1 cellular context compared by ENCODE assay signal in the genomic region with DNA sequence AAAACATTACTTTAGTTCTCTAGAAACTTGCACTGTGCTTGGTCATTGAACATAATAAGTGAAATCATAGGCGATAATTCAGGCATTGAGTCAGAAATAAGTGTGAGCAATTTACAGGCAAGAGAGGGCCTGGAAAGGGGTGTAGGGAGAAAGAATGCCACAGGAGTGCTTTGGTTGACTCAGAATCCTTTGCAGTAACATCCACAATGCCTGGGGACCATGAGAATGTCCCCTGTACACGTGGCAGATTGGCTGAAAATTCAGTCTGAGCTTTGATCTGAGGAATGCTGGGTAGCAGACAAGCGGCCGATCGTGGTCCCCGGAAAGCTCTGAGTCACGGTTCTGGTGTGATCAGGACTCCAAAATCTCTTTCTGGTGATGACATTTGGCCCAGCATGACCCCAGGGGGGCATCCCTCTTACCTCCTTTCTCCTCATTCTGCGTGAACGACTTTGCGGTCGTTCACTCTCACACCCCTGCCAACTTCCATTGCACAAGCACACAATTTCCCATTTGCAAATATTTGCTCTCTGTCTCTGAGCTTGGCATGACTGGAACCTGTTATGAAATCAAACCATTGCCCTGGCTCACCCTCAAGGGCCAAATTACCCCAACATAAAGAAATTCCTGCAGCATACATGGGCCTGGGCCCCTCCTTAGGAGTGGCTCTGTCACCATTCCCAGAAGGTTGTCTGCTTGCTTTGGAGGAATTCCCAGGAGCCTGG.
A peak's percentile ranks its signal among the peaks of the same experiment; 100 is the strongest.
TF ChIP-seq lines count a peak whose summit lies in the region.

No MANE protein-coding gene starts in this region.

TF ChIP-seq in HepG2, 621 proteins besides CTCF, POLR2A, EP300 and RAD21 (continued from another document and continues in another):
- TF ChIP-seq, protein P1, sequence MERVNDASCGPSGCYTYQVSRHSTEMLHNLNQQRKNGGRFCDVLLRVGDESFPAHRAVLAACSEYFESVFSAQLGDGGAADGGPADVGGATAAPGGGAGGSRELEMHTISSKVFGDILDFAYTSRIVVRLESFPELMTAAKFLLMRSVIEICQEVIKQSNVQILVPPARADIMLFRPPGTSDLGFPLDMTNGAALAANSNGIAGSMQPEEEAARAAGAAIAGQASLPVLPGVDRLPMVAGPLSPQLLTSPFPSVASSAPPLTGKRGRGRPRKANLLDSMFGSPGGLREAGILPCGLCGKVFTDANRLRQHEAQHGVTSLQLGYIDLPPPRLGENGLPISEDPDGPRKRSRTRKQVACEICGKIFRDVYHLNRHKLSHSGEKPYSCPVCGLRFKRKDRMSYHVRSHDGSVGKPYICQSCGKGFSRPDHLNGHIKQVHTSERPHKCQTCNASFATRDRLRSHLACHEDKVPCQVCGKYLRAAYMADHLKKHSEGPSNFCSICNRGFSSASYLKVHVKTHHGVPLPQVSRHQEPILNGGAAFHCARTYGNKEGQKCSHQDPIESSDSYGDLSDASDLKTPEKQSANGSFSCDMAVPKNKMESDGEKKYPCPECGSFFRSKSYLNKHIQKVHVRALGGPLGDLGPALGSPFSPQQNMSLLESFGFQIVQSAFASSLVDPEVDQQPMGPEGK (CRISPR knock-in tag; IDR thresholded peaks at IDR 0.05): peak; percentile 85
- no peak for TF ChIP-seq MIER2 (CRISPR knock-in tag; IDR thresholded peaks at IDR 0.05)
- 0 out of 2 replicates have a peak, but pooled peaks have one; percentile 57 for TF ChIP-seq ZSCAN20 (CRISPR knock-in tag; IDR thresholded peaks at IDR 0.05; ENCODE audit: borderline replicate concordance)
- TF ChIP-seq NAIF1 (CRISPR knock-in tag; IDR thresholded peaks at IDR 0.05; ENCODE audit: borderline replicate concordance): no peak
- TF ChIP-seq ZNF737 (CRISPR knock-in tag; IDR thresholded peaks at IDR 0.05; ENCODE audit: borderline replicate concordance): no peak; the same call in 1 of the 2 replicates
- TF ChIP-seq, protein P2, sequence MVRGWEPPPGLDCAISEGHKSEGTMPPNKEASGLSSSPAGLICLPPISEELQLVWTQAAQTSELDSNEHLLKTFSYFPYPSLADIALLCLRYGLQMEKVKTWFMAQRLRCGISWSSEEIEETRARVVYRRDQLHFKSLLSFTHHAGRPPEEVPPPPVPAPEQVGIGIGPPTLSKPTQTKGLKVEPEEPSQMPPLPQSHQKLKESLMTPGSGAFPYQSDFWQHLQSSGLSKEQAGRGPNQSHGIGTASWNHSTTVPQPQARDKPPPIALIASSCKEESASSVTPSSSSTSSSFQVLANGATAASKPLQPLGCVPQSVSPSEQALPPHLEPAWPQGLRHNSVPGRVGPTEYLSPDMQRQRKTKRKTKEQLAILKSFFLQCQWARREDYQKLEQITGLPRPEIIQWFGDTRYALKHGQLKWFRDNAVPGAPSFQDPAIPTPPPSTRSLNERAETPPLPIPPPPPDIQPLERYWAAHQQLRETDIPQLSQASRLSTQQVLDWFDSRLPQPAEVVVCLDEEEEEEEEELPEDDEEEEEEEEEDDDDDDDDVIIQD (CRISPR knock-in tag; IDR thresholded peaks at IDR 0.05; ENCODE audit: low read depth): peak; percentile 39; the same call in 1 of the 2 replicates
- no peak for TF ChIP-seq ZNF33A (CRISPR knock-in tag; IDR thresholded peaks at IDR 0.05; ENCODE audit: borderline replicate concordance)
- no peak for TF ChIP-seq ZNF569 (CRISPR knock-in tag; IDR thresholded peaks at IDR 0.05; ENCODE audit: borderline replicate concordance)
- peak; percentile 84; the same call in 1 of the 2 replicates for TF ChIP-seq ZNF816 (CRISPR knock-in tag; IDR thresholded peaks at IDR 0.05; ENCODE audit: borderline replicate concordance)
- TF ChIP-seq ZNF24 (IDR thresholded peaks at IDR 0.05): no peak
- no peak for TF ChIP-seq ZNF615 (CRISPR knock-in tag; IDR thresholded peaks at IDR 0.05; ENCODE audit: borderline replicate concordance)
- TF ChIP-seq ZNF75D (CRISPR knock-in tag; IDR thresholded peaks at IDR 0.05; ENCODE audit: borderline replicate concordance): no peak
- TF ChIP-seq, protein P3, sequence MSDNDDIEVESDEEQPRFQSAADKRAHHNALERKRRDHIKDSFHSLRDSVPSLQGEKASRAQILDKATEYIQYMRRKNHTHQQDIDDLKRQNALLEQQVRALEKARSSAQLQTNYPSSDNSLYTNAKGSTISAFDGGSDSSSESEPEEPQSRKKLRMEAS (IDR thresholded peaks at IDR 0.05): peak; percentile 96
- 0 out of 2 replicates have a peak, but pooled peaks have one; percentile 46 for TF ChIP-seq YEATS2 (CRISPR knock-in tag; IDR thresholded peaks at IDR 0.05; ENCODE audit: borderline replicate concordance)
- TF ChIP-seq ZSCAN22 (CRISPR knock-in tag; IDR thresholded peaks at IDR 0.05): peak; percentile 70; the same call in 1 of the 2 replicates
- no peak; the same call in 1 of the 2 replicates for TF ChIP-seq MBD4 (IDR thresholded peaks at IDR 0.05; ENCODE audit: borderline replicate concordance, low read length)
- TF ChIP-seq THAP11 (CRISPR knock-in tag; IDR thresholded peaks at IDR 0.05): peak; percentile 82
- TF ChIP-seq SKI (IDR thresholded peaks at IDR 0.05; ENCODE audit: partially characterized antibody): peak; percentile 100
- no peak for TF ChIP-seq NFRKB (IDR thresholded peaks at IDR 0.05)
- 0 out of 2 replicates have a peak, but pooled peaks have one; percentile 50 for TF ChIP-seq KLF15 (CRISPR knock-in tag; IDR thresholded peaks at IDR 0.05; ENCODE audit: borderline replicate concordance)
- peak; percentile 95 for TF ChIP-seq CEBPG (CRISPR knock-in tag; IDR thresholded peaks at IDR 0.05)
- TF ChIP-seq, protein P4, sequence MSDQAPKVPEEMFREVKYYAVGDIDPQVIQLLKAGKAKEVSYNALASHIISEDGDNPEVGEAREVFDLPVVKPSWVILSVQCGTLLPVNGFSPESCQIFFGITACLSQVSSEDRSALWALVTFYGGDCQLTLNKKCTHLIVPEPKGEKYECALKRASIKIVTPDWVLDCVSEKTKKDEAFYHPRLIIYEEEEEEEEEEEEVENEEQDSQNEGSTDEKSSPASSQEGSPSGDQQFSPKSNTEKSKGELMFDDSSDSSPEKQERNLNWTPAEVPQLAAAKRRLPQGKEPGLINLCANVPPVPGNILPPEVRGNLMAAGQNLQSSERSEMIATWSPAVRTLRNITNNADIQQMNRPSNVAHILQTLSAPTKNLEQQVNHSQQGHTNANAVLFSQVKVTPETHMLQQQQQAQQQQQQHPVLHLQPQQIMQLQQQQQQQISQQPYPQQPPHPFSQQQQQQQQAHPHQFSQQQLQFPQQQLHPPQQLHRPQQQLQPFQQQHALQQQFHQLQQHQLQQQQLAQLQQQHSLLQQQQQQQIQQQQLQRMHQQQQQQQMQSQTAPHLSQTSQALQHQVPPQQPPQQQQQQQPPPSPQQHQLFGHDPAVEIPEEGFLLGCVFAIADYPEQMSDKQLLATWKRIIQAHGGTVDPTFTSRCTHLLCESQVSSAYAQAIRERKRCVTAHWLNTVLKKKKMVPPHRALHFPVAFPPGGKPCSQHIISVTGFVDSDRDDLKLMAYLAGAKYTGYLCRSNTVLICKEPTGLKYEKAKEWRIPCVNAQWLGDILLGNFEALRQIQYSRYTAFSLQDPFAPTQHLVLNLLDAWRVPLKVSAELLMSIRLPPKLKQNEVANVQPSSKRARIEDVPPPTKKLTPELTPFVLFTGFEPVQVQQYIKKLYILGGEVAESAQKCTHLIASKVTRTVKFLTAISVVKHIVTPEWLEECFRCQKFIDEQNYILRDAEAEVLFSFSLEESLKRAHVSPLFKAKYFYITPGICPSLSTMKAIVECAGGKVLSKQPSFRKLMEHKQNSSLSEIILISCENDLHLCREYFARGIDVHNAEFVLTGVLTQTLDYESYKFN (CRISPR knock-in tag; conservative IDR thresholded peaks at IDR 0.05): peak; percentile 88
- TF ChIP-seq, protein P5, sequence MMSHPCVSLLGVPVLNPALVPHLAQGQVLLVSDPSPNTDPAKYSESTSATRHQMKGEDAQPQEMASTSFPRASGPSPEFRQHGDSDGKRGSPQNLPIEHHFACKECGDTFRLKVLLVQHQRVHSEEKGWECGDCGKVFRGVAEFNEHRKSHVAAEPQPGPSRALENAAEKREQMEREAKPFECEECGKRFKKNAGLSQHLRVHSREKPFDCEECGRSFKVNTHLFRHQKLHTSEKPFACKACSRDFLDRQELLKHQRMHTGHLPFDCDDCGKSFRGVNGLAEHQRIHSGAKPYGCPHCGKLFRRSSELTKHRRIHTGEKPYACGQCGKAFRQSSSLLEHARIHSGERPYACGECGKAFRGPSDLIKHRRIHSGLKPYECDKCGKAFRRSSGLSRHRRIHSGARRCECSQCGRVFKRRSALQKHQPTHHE (CRISPR knock-in tag; IDR thresholded peaks at IDR 0.05; ENCODE audit: borderline replicate concordance): no peak
- TF ChIP-seq ZSCAN29 (CRISPR knock-in tag; conservative IDR thresholded peaks at IDR 0.05): peak; percentile 86; the same call in 1 of the 2 replicates
- no peak for TF ChIP-seq PRPF4 (IDR thresholded peaks at IDR 0.05; ENCODE audit: low read depth, low read length, poor library complexity, severe bottlenecking)
- peak; percentile 92 for TF ChIP-seq FOXK1 (CRISPR knock-in tag; IDR thresholded peaks at IDR 0.05; ENCODE audit: borderline replicate concordance, low read depth)
- peak; percentile 71; the same call in 1 of the 2 replicates for TF ChIP-seq ETV6 (CRISPR knock-in tag; conservative IDR thresholded peaks at IDR 0.05)
- peak; percentile 98 for TF ChIP-seq BCL6 (CRISPR knock-in tag; IDR thresholded peaks at IDR 0.05)
- TF ChIP-seq, protein P6, sequence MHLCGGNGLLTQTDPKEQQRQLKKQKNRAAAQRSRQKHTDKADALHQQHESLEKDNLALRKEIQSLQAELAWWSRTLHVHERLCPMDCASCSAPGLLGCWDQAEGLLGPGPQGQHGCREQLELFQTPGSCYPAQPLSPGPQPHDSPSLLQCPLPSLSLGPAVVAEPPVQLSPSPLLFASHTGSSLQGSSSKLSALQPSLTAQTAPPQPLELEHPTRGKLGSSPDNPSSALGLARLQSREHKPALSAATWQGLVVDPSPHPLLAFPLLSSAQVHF (CRISPR knock-in tag; IDR thresholded peaks at IDR 0.05): no peak
- TF ChIP-seq REL (CRISPR knock-in tag; conservative IDR thresholded peaks at IDR 0.05): no peak
- no peak for TF ChIP-seq ZNF674 (CRISPR knock-in tag; IDR thresholded peaks at IDR 0.05; ENCODE audit: low read depth)
- peak; percentile 94 for TF ChIP-seq NCOA2 (CRISPR knock-in tag; IDR thresholded peaks at IDR 0.05)
- TF ChIP-seq, protein P7, sequence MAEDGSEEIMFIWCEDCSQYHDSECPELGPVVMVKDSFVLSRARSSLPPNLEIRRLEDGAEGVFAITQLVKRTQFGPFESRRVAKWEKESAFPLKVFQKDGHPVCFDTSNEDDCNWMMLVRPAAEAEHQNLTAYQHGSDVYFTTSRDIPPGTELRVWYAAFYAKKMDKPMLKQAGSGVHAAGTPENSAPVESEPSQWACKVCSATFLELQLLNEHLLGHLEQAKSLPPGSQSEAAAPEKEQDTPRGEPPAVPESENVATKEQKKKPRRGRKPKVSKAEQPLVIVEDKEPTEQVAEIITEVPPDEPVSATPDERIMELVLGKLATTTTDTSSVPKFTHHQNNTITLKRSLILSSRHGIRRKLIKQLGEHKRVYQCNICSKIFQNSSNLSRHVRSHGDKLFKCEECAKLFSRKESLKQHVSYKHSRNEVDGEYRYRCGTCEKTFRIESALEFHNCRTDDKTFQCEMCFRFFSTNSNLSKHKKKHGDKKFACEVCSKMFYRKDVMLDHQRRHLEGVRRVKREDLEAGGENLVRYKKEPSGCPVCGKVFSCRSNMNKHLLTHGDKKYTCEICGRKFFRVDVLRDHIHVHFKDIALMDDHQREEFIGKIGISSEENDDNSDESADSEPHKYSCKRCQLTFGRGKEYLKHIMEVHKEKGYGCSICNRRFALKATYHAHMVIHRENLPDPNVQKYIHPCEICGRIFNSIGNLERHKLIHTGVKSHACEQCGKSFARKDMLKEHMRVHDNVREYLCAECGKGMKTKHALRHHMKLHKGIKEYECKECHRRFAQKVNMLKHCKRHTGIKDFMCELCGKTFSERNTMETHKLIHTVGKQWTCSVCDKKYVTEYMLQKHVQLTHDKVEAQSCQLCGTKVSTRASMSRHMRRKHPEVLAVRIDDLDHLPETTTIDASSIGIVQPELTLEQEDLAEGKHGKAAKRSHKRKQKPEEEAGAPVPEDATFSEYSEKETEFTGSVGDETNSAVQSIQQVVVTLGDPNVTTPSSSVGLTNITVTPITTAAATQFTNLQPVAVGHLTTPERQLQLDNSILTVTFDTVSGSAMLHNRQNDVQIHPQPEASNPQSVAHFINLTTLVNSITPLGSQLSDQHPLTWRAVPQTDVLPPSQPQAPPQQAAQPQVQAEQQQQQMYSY (CRISPR knock-in tag; IDR thresholded peaks at IDR 0.05): 0 out of 2 replicates have a peak, but pooled peaks have one; percentile 49
- TF ChIP-seq, protein P8, sequence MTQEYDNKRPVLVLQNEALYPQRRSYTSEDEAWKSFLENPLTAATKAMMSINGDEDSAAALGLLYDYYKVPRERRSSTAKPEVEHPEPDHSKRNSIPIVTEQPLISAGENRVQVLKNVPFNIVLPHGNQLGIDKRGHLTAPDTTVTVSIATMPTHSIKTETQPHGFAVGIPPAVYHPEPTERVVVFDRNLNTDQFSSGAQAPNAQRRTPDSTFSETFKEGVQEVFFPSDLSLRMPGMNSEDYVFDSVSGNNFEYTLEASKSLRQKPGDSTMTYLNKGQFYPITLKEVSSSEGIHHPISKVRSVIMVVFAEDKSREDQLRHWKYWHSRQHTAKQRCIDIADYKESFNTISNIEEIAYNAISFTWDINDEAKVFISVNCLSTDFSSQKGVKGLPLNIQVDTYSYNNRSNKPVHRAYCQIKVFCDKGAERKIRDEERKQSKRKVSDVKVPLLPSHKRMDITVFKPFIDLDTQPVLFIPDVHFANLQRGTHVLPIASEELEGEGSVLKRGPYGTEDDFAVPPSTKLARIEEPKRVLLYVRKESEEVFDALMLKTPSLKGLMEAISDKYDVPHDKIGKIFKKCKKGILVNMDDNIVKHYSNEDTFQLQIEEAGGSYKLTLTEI (CRISPR knock-in tag; conservative IDR thresholded peaks at IDR 0.05): no peak
- TF ChIP-seq, protein P9, sequence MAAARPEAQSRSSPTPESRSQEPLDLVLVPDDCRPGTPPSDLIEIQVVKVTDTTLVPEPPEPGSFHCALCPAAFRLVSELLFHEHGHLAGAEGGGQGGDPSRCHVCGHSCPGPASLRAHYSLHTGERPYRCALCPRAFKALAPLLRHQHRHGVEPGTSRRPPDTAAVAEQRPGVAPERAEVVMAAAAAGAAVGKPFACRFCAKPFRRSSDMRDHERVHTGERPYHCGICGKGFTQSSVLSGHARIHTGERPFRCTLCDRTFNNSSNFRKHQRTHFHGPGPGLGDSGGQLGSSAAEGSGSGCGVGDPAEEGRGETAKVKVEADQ (CRISPR knock-in tag; IDR thresholded peaks at IDR 0.05; ENCODE audit: borderline replicate concordance): no peak
- 0 out of 2 replicates have a peak, but pooled peaks have one; percentile 24 for TF ChIP-seq FLYWCH1 (CRISPR knock-in tag; IDR thresholded peaks at IDR 0.05)
- TF ChIP-seq TAF1 (CRISPR knock-in tag; IDR thresholded peaks at IDR 0.05): no peak
- TF ChIP-seq IRX3 (CRISPR knock-in tag; IDR thresholded peaks at IDR 0.05; ENCODE audit: borderline replicate concordance, low read depth): peak; percentile 89; the same call in 1 of the 2 replicates
- TF ChIP-seq, protein P10, sequence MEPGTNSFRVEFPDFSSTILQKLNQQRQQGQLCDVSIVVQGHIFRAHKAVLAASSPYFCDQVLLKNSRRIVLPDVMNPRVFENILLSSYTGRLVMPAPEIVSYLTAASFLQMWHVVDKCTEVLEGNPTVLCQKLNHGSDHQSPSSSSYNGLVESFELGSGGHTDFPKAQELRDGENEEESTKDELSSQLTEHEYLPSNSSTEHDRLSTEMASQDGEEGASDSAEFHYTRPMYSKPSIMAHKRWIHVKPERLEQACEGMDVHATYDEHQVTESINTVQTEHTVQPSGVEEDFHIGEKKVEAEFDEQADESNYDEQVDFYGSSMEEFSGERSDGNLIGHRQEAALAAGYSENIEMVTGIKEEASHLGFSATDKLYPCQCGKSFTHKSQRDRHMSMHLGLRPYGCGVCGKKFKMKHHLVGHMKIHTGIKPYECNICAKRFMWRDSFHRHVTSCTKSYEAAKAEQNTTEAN (CRISPR knock-in tag; conservative IDR thresholded peaks at IDR 0.05): peak; percentile 96
- TF ChIP-seq NRL (CRISPR knock-in tag; IDR thresholded peaks at IDR 0.05; ENCODE audit: borderline replicate concordance): no peak
- TF ChIP-seq ZNF775 (CRISPR knock-in tag; IDR thresholded peaks at IDR 0.05; ENCODE audit: borderline replicate concordance): peak; percentile 85; the same call in 1 of the 2 replicates
- no peak for TF ChIP-seq SUZ12 (IDR thresholded peaks at IDR 0.05; ENCODE audit: low read depth, low read length)
